In genomic region chr11:68460741-68461283, GRCh38 we compare ENCODE assay signal across 8 cellular contexts. TPM values are rescaled to one million over a fixed set of nuclear protein-coding genes. Genes with fewer than 3 reads are reported as not detected.
DNase-seq lines count a peak whose midpoint lies in the region; ATAC-seq and TF ChIP-seq lines count a peak whose summit lies in the region.

Gene PPP6R3 (plus strand): TSS chr11:68460752. CDS start chr11:68537665, 76,913 bp downstream.

- no peak for DNase-seq in Caco-2
- DNase-seq in Jurkat, Clone E6-1 (ENCODE audit: low read depth, low spot score) = no peak
- peak; percentile 3 for DNase-seq in central memory CD4-positive, alpha-beta T cell
- peak in 1 of 3 donors; percentile 54 for DNase-seq in right lobe of liver
- DNase-seq in DMS153 (lab: John Stamatoyannopoulos, UW) = no peak
- DNase-seq in HCEC 1CT = no peak

- BruUV-seq in Caco-2 (replicated peaks; lab: Mats Ljungman, UMichigan) = TSS peak; percentile 19

- H3K9me3 Mint-ChIP-seq in Caco-2 (ENCODE audit: unreplicated experiment) = no peaks in the 10 kb centered on the region

- TF ChIP-seq POLR2A in right lobe of liver (IDR thresholded peaks at IDR 0.05) = peak; percentile 37

- H3K27ac ChIP-seq in right lobe of liver (peak within 1 kb of the TSS; percentile 91 to 94 (median 94)), temporal lobe (ENCODE audit: low read depth, low read length) (peak within 1 kb of the TSS; percentile 77)

- H3K36me3 ChIP-seq in Caco-2 (ENCODE audit: control insufficient read depth, insufficient read depth, low read length) = peaks cover 3% of the 10 kb centered on the region; the same call in 1 of the 2 replicates
- no peaks in the 10 kb centered on the region for H3K36me3 ChIP-seq in right lobe of liver

- H3K27ac Mint-ChIP-seq in Caco-2 (ENCODE audit: unreplicated experiment) = peak within 1 kb of the TSS; percentile 99

- POLR2A ChIA-PET in Caco-2 (lab: Charles Lee) = interaction anchor here (0.5 to 1.4 kb wide), 11 partner anchors 26 to 1295 kb away, joined by 3 to 13 read pairs (median 4); partner anchors contain the start of gene C11orf24

- H3K36me3 Mint-ChIP-seq in Caco-2 (ENCODE audit: insufficient read depth, unreplicated experiment) = peaks cover 49% of the 10 kb centered on the region

- H3K27me3 ChIP-seq in Caco-2 (replicated peaks; ENCODE audit: control insufficient read depth, insufficient read depth, low read length) = no peaks in the 10 kb centered on the region
- H3K27me3 ChIP-seq in right lobe of liver = no peaks in the 10 kb centered on the region

- no peaks in the 10 kb centered on the region for H3K9me3 ChIP-seq in Caco-2
- no peaks in the 10 kb centered on the region for H3K9me3 ChIP-seq in right lobe of liver

- no CpG with 5 or more reads among the region's 81 CpGs for WGBS in right lobe of liver (ENCODE audit: insufficient coverage, low coverage, low lambda C conversion rate, missing lambda C conversion rate)

- peaks cover 17% of the 10 kb centered on the region for H3K4me1 ChIP-seq in Caco-2
- H3K4me1 ChIP-seq in right lobe of liver = peaks cover 0 to 46% (median 13%) of the 10 kb centered on the region in 4 donors

- peak; percentile 10 for ATAC-seq in GM21526 (IDR thresholded peaks at IDR 0.05; ENCODE audit: low FRiP score, unreplicated experiment)
- peak; percentile 18 to 61 (median 46) for ATAC-seq in right lobe of liver

- no peak for TF ChIP-seq CTCF in Caco-2 (IDR thresholded peaks at IDR 0.05; ENCODE audit: insufficient read depth in 1 of 2, low read depth in 1 of 2, low read length in 1 of 2, severe bottlenecking in 1 of 2, unreplicated experiment in 1 of 2)
- no peak for TF ChIP-seq CTCF in right lobe of liver (IDR thresholded peaks at IDR 0.05)

- CTCF ChIA-PET in Caco-2 (lab: Charles Lee) = interaction anchor here (0.6 to 1.0 kb wide), 5 partner anchors 123 to 662 kb away, joined by 3 to 4 read pairs (median 3); no protein-coding TSS in a partner anchor

- H3K4me3 ChIP-seq in Caco-2 (ENCODE audit: low read depth, low read length) (peak within 1 kb of the TSS; percentile 88), right lobe of liver (peak within 1 kb of the TSS; percentile 87 to 95 (median 89))
- H3K4me3 ChIP-seq in Jurkat, Clone E6-1 (ENCODE audit: low read length) = peak within 1 kb of the TSS; percentile 83

- H3K4me3 Mint-ChIP-seq in Caco-2 (ENCODE audit: unreplicated experiment) = peak within 1 kb of the TSS; percentile 96

- intact Hi-C loops in Caco-2 (cut with micrococcal nuclease; ENCODE audit: unreplicated experiment) (loop anchor here (1.0 to 2.0 kb wide), 2 partner anchors 14 to 72 kb away; no protein-coding TSS in a partner anchor), right lobe of liver (cut with DNase I) (no loop called here)

- no peaks in the 10 kb centered on the region for H3K27me3 Mint-ChIP-seq in Caco-2 (ENCODE audit: insufficient read depth, unreplicated experiment)

- peaks cover 32% of the 10 kb centered on the region for H3K4me1 Mint-ChIP-seq in Caco-2 (ENCODE audit: low read depth, unreplicated experiment)

RNA-seq across cellular contexts. Expression of gene PPP6R3, which starts in this region (rescaled TPM):
- total RNA-seq in Caco-2 (2022) = 271 and 276 TPM in 2 replicates
- polyA plus RNA-seq in Jurkat, Clone E6-1 (2012; ENCODE audit: insufficient read depth, insufficient read length) = 52.6 TPM
- 10 to 100 TPM; 35.8 to 48.3 (median 39.2) TPM for total RNA-seq in right lobe of liver
- total RNA-seq in temporal lobe = 85.6 TPM
